ENCODE assay signal across 18 cellular contexts in the genomic region with DNA sequence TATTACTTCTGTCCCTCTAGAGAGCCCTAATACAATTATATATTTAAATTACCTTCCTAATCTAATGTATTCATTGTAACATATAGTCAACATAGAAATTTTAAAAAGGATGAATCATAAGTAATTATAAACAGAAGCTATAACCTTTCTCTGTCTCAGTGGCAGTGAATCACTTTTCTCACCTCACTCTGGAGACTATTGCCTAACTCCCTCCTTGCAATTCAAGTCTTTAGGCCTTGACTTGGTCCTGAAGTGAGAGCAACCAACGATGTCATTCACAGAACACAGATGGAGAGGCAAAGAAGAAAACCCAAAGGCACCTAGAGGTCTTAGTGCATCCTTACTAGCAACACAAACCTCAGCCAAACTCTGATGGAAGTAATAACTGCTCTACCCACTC.
"Had no signal": no experiment of that assay in that cellular context is flagged by ENCODE, and none has a peak within 500 bp of the region (broad histone marks: within the 10 kb centered on the region; RNA-seq: fewer than 3 reads in every experiment).

No MANE protein-coding gene starts in this region.

- H3K27me3 ChIP-seq: thyroid gland had no signal

- DNase-seq: activated B cell treated with CpG ODN at 0.5 μM for 24 hours; activated CD4-positive, alpha-beta memory T cell treated with anti-CD3 and anti-CD28 coated beads for 36 hours; activated CD4-positive, alpha-beta T cell treated with anti-CD3 and anti-CD28 coated beads for 4 hours; activated naive CD4-positive, alpha-beta T cell treated with Interleukin-2 at 50 U/mL for 16 hours; activated T-cell treated with anti-CD3 and anti-CD28 coated beads for 4 hours; aorta; effector CD8-positive, alpha-beta T cell; hypothalamus; midbrain; occipital lobe; posterior cingulate gyrus; stimulated activated CD4-positive, alpha-beta T cell treated with anti-CD3 and anti-CD28 coated beads, Interleukin-12 subunit alpha, Interleukin-12 subunit beta, amount 100 ng/mL, for 4 hours; stimulated activated CD4-positive, alpha-beta T cell treated with anti-CD3 and anti-CD28 coated beads, Interleukin-1b, Interleukin-23, amount 100 ng/mL, for 48 hours; stimulated activated CD8-positive, alpha-beta memory T cell treated with anti-CD3 and anti-CD28 coated beads, Interleukin-4, amount 100 ng/mL, for 48 hours; stimulated activated naive CD4-positive, alpha-beta T cell treated with Interleukin-2 at 50 U/mL for 16 hours; thyroid gland had no signal

- H3K4me3 ChIP-seq: lung, thyroid gland had no signal

- ATAC-seq: left lobe of liver had no signal

- H3K27ac ChIP-seq: thyroid gland had no signal

- H3K4me1 ChIP-seq: thyroid gland had no signal

- H3K36me3 ChIP-seq: thyroid gland had no signal

- H3K9me3 ChIP-seq: thyroid gland had no signal
